In the genomic region with DNA sequence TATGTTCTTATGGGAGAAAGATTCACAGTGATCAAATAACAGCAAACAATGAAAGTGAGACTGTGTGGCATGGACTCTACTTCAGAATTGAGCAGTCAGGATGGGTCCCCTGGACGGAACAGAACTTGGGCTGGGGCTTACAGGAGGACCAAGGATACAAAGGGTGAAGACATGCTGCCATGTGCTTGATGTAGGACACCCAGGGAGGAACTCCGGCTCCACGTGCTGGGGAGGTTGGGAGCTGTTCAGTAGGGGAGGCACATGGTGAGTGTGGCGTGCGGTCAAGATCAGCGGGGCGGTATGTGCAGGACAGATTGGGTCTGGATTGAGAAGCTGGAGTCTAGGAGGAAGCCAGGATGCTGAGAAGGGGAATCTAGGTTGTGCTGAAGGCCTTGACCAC, we compare ENCODE assay signal across 25 cellular contexts. TPM values are rescaled to one million over a fixed set of nuclear protein-coding genes. Genes with fewer than 3 reads are reported as not detected.
DNase-seq lines count a peak whose midpoint lies in the region; ATAC-seq lines count a peak whose summit lies in the region.
"Had no signal": no experiment of that assay in that cellular context is flagged by ENCODE, and none has a peak within 500 bp of the region (broad histone marks: within the 10 kb centered on the region; RNA-seq: fewer than 3 reads in every experiment).

No MANE protein-coding gene starts in this region.

- peaks cover 14% of the 10 kb centered on the region for H3K36me3 Mint-ChIP-seq in activated CD8-positive, alpha-beta memory T cell treated with anti-CD3 and anti-CD28 coated beads, Interleukin-2, amount 10 ng/mL, durations not matched to agents 7 days and 5 days
- H3K36me3 Mint-ChIP-seq in T-helper 17 cell (ENCODE audit: low read depth) (no peaks in the 10 kb centered on the region), immature natural killer cell (no peaks in the 10 kb centered on the region)
- H3K36me3 Mint-ChIP-seq in stimulated activated memory B cell treated with anti-CD40 and anti-IgM and Interleukin-4, amounts not matched to agents 10 μg/mL and 1 μg/mL and 100 μg/mL, for 72 hours: peaks cover 5% of the 10 kb centered on the region
- H3K36me3 Mint-ChIP-seq: brain had no signal

- peak overlapping the region; percentile 28 for H3K27ac Mint-ChIP-seq in activated CD8-positive, alpha-beta memory T cell treated with anti-CD3 and anti-CD28 coated beads, Interleukin-2, amount 10 ng/mL, durations not matched to agents 7 days and 5 days
- H3K27ac Mint-ChIP-seq in T-helper 17 cell (peak overlapping the region; percentile 53), immature natural killer cell (peak overlapping the region in 5 of 6 donors; percentile 25 to 44 (median 37))
- H3K27ac Mint-ChIP-seq in stimulated activated memory B cell treated with anti-CD40 and anti-IgM and Interleukin-4, amounts not matched to agents 10 μg/mL and 1 μg/mL and 100 μg/mL, for 72 hours: peak overlapping the region; percentile 57
- H3K27ac Mint-ChIP-seq: activated CD4-positive, alpha-beta T cell treated with anti-CD3 and anti-CD28 coated beads for 36 hours; nephron progenitor cell had no signal

- no peaks in the 10 kb centered on the region for H3K9me3 Mint-ChIP-seq in activated CD8-positive, alpha-beta memory T cell treated with anti-CD3 and anti-CD28 coated beads, Interleukin-2, amount 10 ng/mL, durations not matched to agents 7 days and 5 days (ENCODE audit: low read depth)
- no peaks in the 10 kb centered on the region for H3K9me3 Mint-ChIP-seq in immature natural killer cell
- no peaks in the 10 kb centered on the region for H3K9me3 Mint-ChIP-seq in stimulated activated memory B cell treated with anti-CD40 and anti-IgM and Interleukin-4, amounts not matched to agents 10 μg/mL and 1 μg/mL and 100 μg/mL, for 72 hours
- H3K9me3 Mint-ChIP-seq: activated T-cell treated with anti-CD3 and anti-CD28 coated beads, Interleukin-2, amount 50 U/mL, for 4 hours; brain; CD4-positive, alpha-beta memory T cell; nephron progenitor cell had no signal

- DNase-seq in activated CD8-positive, alpha-beta memory T cell treated with anti-CD3 and anti-CD28 coated beads, Interleukin-2, amount 10 ng/mL, durations not matched to agents 7 days and 5 days: no peak
- no peak for DNase-seq in activated CD8-positive, alpha-beta memory T cell treated with anti-CD3 and anti-CD28 coated beads, Interleukin-2, amount 50 U/mL, for 4 hours
- DNase-seq in T-helper 17 cell (no peak), immature natural killer cell (no peak), OCI-M1 (lab: John Stamatoyannopoulos, UW) (no peak), NCI-H2107 (lab: John Stamatoyannopoulos, UW) (no peak)
- DNase-seq: activated CD4-positive, alpha-beta T cell treated with anti-CD3 and anti-CD28 coated beads for 36 hours; activated T-cell treated with anti-CD3 and anti-CD28 coated beads, Interleukin-2, amount 50 U/mL, for 4 hours; CD4-positive, alpha-beta memory T cell; cerebellar nuclear complex; H7; MM.1S; NCI-H1105 treated with DMSO at 0.1 percent for 48 hours; NCI-H187 treated with DMSO at 0.1 percent for 48 hours; NCI-H2171 treated with DMSO at 0.1 percent for 48 hours; NCI-H510A; nephron progenitor cell; pancreas; stomach had no signal

- no peak overlapping the region for H3K4me3 Mint-ChIP-seq in activated CD8-positive, alpha-beta memory T cell treated with anti-CD3 and anti-CD28 coated beads, Interleukin-2, amount 10 ng/mL, durations not matched to agents 7 days and 5 days
- H3K4me3 Mint-ChIP-seq in T-helper 17 cell: no peak overlapping the region
- no peak overlapping the region for H3K4me3 Mint-ChIP-seq in immature natural killer cell
- no peak overlapping the region for H3K4me3 Mint-ChIP-seq in stimulated activated memory B cell treated with anti-CD40 and anti-IgM and Interleukin-4, amounts not matched to agents 10 μg/mL and 1 μg/mL and 100 μg/mL, for 72 hours
- H3K4me3 Mint-ChIP-seq: activated CD4-positive, alpha-beta T cell treated with anti-CD3 and anti-CD28 coated beads for 36 hours; activated T-cell treated with anti-CD3 and anti-CD28 coated beads, Interleukin-2, amount 50 U/mL, for 4 hours; brain; CD4-positive, alpha-beta memory T cell; nephron progenitor cell had no signal

- no peaks in the 10 kb centered on the region for H3K27me3 Mint-ChIP-seq in activated CD8-positive, alpha-beta memory T cell treated with anti-CD3 and anti-CD28 coated beads, Interleukin-2, amount 10 ng/mL, durations not matched to agents 7 days and 5 days
- H3K27me3 Mint-ChIP-seq in T-helper 17 cell (no peaks in the 10 kb centered on the region), immature natural killer cell (ENCODE audit: low read depth in 3 of 3) (peaks cover 0 to 2% (median 0%) of the 10 kb centered on the region in 3 donors)
- no peaks in the 10 kb centered on the region for H3K27me3 Mint-ChIP-seq in stimulated activated memory B cell treated with anti-CD40 and anti-IgM and Interleukin-4, amounts not matched to agents 10 μg/mL and 1 μg/mL and 100 μg/mL, for 72 hours
- H3K27me3 Mint-ChIP-seq: activated CD4-positive, alpha-beta T cell treated with anti-CD3 and anti-CD28 coated beads for 36 hours; brain; CD4-positive, alpha-beta memory T cell had no signal

- H3K9me3 ChIP-seq in T-helper 17 cell (ENCODE audit: control insufficient read depth, low read length, poor library complexity, severe bottlenecking): no peaks in the 10 kb centered on the region
- H3K9me3 ChIP-seq: A549, pancreas, stomach, tibial artery had no signal

- ATAC-seq in activated CD8-positive, alpha-beta memory T cell treated with anti-CD3 and anti-CD28 coated beads, Interleukin-2, amount 10 ng/mL, durations not matched to agents 7 days and 5 days: no peak
- ATAC-seq in T-helper 17 cell (no peak), GM21619 (IDR thresholded peaks at IDR 0.05; ENCODE audit: unreplicated experiment) (no peak)
- no peak for ATAC-seq in stimulated activated memory B cell treated with anti-CD40 and anti-IgM and Interleukin-4, amounts not matched to agents 10 μg/mL and 1 μg/mL and 100 μg/mL, for 72 hours
- ATAC-seq: activated CD4-positive, alpha-beta T cell treated with anti-CD3 and anti-CD28 coated beads for 36 hours; activated T-cell treated with anti-CD3 and anti-CD28 coated beads, Interleukin-2, amount 50 U/mL, for 4 hours; pancreas; SK-N-SH treated with all-trans-retinoic acid at 6 μM for 48 hours had no signal

- peaks cover 32% of the 10 kb centered on the region for H3K4me1 Mint-ChIP-seq in activated CD8-positive, alpha-beta memory T cell treated with anti-CD3 and anti-CD28 coated beads, Interleukin-2, amount 10 ng/mL, durations not matched to agents 7 days and 5 days
- H3K4me1 Mint-ChIP-seq in T-helper 17 cell (peaks cover 11% of the 10 kb centered on the region), immature natural killer cell (peaks cover 18 to 23% of the 10 kb centered on the region in 2 donors)
- peaks cover 1% of the 10 kb centered on the region for H3K4me1 Mint-ChIP-seq in stimulated activated memory B cell treated with anti-CD40 and anti-IgM and Interleukin-4, amounts not matched to agents 10 μg/mL and 1 μg/mL and 100 μg/mL, for 72 hours
- H3K4me1 Mint-ChIP-seq: activated CD4-positive, alpha-beta T cell treated with anti-CD3 and anti-CD28 coated beads for 36 hours had no signal

- CTCF ChIA-PET in activated CD8-positive, alpha-beta memory T cell treated with anti-CD3 and anti-CD28 coated beads, Interleukin-2, amount 10 ng/mL, durations not matched to agents 7 days and 5 days (lab: Charles Lee): interaction anchor here (0.6 to 1.8 kb wide), 3 partner anchors 13 to 146 kb away, joined by 3 to 7 read pairs (median 3); partner anchors contain the start of gene C15orf39

RNA-seq across cellular contexts. Expression of gene PPCDC, which starts 32.6 kb away (rescaled TPM):
- total RNA-seq in activated CD8-positive, alpha-beta memory T cell treated with anti-CD3 and anti-CD28 coated beads, Interleukin-2, amount 10 ng/mL, durations not matched to agents 7 days and 5 days: 10 to 100 TPM; 36.3 to 36.7 TPM
- 1 to 10 TPM; 8.9 to 9.5 TPM for total RNA-seq in T-helper 17 cell
- 10 to 100 TPM; 20.8 to 23.9 (median 23.1) TPM for polyA plus RNA-seq in immature natural killer cell
